Comparison of ENCODE assay signal across 1 cellular context in genomic region chr14:74620923-74621322, GRCh38.
A peak's percentile ranks its signal among the peaks of the same experiment; 100 is the strongest.
TF ChIP-seq lines count a peak whose summit lies in the region.

No MANE protein-coding gene starts in this region.

TF ChIP-seq in endothelial cell of umbilical vein, 7 proteins besides CTCF, POLR2A, EP300 and RAD21:
- no peak for TF ChIP-seq GATA2 (IDR thresholded peaks at IDR 0.05; ENCODE audit: insufficient read depth, insufficient read length, low read depth, low read length)
- no peak for TF ChIP-seq JUN (IDR thresholded peaks at IDR 0.05; ENCODE audit: borderline replicate concordance, insufficient read depth, insufficient read length, low read depth)
- TF ChIP-seq POLR2AphosphoS5 (IDR thresholded peaks at IDR 0.05; ENCODE audit: insufficient read depth, low read depth, low read length) = peak; percentile 2
- no peak for TF ChIP-seq EZH2 (IDR thresholded peaks at IDR 0.05; ENCODE audit: borderline replicate concordance, low read depth, low read length, severe bottlenecking)
- no peak for TF ChIP-seq MYC (IDR thresholded peaks at IDR 0.05; ENCODE audit: low read depth, low read length)
- TF ChIP-seq FOS (IDR thresholded peaks at IDR 0.05; ENCODE audit: borderline replicate concordance, insufficient read depth, low read length) = no peak
- no peak for TF ChIP-seq MAX (IDR thresholded peaks at IDR 0.05; ENCODE audit: insufficient read depth, insufficient read length)
